In the genomic region with DNA sequence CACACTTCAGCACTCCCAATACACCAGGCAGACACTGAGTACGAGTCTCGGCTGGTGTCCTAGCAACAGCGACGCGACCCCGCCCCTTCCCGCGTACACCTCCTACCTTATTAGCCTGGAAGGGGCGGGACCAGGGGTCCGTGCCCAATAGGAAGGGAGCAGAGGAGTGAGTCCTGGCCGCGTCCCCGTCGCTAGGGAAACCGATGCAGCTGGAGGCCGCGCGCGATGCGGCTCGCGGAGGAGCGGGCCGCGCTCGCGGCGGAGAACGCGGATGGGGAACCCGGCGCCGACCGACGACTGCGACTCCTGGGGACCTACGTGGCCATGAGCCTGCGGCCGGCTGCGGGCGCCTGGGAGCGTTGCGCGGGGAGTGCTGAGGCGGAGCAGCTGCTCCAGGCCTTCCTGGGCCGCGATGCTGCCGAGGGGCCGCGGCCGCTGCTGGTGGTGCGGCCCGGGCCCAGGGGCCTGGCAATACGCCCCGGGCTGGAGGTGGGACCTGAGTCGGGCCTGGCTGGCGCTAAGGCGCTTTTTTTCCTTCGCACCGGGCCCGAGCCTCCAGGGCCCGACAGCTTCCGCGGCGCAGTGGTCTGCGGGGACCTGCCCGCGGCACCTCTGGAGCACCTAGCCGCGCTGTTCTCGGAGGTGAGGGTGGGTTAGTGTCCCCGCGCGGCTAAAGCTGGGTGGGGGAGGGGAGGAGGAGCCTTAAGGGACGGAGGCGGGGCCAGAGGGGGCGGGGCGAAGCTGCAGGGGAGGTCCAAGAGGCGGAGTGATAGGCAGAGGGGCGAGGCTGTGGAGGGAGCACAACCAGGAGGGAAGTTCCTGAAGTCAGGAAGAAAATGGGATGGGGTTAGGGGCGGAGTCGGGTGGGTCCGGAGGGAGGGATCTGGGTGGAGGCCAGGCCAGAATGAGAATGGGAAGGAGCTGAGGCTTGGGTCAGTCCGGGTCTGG, we compare ENCODE assay signal across 1 cellular context.
A peak's percentile ranks its signal among the peaks of the same experiment; 100 is the strongest.
TF ChIP-seq lines count a peak whose summit lies in the region.

A gene with protein sequence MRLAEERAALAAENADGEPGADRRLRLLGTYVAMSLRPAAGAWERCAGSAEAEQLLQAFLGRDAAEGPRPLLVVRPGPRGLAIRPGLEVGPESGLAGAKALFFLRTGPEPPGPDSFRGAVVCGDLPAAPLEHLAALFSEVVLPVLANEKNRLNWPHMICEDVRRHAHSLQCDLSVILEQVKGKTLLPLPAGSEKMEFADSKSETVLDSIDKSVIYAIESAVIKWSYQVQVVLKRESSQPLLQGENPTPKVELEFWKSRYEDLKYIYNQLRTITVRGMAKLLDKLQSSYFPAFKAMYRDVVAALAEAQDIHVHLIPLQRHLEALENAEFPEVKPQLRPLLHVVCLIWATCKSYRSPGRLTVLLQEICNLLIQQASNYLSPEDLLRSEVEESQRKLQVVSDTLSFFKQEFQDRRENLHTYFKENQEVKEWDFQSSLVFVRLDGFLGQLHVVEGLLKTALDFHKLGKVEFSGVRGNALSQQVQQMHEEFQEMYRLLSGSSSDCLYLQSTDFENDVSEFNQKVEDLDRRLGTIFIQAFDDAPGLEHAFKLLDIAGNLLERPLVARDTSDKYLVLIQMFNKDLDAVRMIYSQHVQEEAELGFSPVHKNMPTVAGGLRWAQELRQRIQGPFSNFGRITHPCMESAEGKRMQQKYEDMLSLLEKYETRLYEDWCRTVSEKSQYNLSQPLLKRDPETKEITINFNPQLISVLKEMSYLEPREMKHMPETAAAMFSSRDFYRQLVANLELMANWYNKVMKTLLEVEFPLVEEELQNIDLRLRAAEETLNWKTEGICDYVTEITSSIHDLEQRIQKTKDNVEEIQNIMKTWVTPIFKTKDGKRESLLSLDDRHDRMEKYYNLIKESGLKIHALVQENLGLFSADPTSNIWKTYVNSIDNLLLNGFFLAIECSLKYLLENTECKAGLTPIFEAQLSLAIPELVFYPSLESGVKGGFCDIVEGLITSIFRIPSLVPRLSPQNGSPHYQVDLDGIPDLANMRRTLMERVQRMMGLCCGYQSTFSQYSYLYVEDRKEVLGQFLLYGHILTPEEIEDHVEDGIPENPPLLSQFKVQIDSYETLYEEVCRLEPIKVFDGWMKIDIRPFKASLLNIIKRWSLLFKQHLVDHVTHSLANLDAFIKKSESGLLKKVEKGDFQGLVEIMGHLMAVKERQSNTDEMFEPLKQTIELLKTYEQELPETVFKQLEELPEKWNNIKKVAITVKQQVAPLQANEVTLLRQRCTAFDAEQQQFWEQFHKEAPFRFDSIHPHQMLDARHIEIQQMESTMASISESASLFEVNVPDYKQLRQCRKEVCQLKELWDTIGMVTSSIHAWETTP (N-terminal part only) (plus strand): TSS at position 197 of the 948 bp plus-strand sequence. CDS start 29 bp downstream, at position 226.

TF ChIP-seq in HepG2, 621 proteins besides CTCF, POLR2A, EP300 and RAD21 (continued from another document):
- TF ChIP-seq, protein P1, sequence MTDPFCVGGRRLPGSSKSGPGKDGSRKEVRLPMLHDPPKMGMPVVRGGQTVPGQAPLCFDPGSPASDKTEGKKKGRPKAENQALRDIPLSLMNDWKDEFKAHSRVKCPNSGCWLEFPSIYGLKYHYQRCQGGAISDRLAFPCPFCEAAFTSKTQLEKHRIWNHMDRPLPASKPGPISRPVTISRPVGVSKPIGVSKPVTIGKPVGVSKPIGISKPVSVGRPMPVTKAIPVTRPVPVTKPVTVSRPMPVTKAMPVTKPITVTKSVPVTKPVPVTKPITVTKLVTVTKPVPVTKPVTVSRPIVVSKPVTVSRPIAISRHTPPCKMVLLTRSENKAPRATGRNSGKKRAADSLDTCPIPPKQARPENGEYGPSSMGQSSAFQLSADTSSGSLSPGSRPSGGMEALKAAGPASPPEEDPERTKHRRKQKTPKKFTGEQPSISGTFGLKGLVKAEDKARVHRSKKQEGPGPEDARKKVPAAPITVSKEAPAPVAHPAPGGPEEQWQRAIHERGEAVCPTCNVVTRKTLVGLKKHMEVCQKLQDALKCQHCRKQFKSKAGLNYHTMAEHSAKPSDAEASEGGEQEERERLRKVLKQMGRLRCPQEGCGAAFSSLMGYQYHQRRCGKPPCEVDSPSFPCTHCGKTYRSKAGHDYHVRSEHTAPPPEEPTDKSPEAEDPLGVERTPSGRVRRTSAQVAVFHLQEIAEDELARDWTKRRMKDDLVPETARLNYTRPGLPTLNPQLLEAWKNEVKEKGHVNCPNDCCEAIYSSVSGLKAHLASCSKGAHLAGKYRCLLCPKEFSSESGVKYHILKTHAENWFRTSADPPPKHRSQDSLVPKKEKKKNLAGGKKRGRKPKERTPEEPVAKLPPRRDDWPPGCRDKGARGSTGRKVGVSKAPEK (CRISPR knock-in tag; IDR thresholded peaks at IDR 0.05; ENCODE audit: borderline replicate concordance), result no peak
- TF ChIP-seq ZNF615 (CRISPR knock-in tag; IDR thresholded peaks at IDR 0.05; ENCODE audit: borderline replicate concordance) (no peak), HNRNPUL1 (IDR thresholded peaks at IDR 0.05; ENCODE audit: low read depth, low read length) (no peak), ZFP41 (CRISPR knock-in tag; IDR thresholded peaks at IDR 0.05; ENCODE audit: borderline replicate concordance) (no peak), ZNF354B (CRISPR knock-in tag; IDR thresholded peaks at IDR 0.05) (no peak), BRCA1 (CRISPR knock-in tag; IDR thresholded peaks at IDR 0.05) (no peak), ZBTB8A (CRISPR knock-in tag; IDR thresholded peaks at IDR 0.05; ENCODE audit: borderline replicate concordance, low read depth) (no peak), ZBTB20 (CRISPR knock-in tag; IDR thresholded peaks at IDR 0.05; ENCODE audit: borderline replicate concordance, low read depth) (no peak), GABPB1 (CRISPR knock-in tag; IDR thresholded peaks at IDR 0.05) (0 out of 2 replicates have a peak, but pooled peaks have one; percentile 15), SMARCC2 (IDR thresholded peaks at IDR 0.05) (no peak), ZNF34 (CRISPR knock-in tag; IDR thresholded peaks at IDR 0.05; ENCODE audit: borderline replicate concordance) (no peak), ZFP36L2 (CRISPR knock-in tag; IDR thresholded peaks at IDR 0.05) (no peak), ZSCAN25 (CRISPR knock-in tag; IDR thresholded peaks at IDR 0.05) (no peak), ZNF572 (CRISPR knock-in tag; IDR thresholded peaks at IDR 0.05) (no peak)
- TF ChIP-seq, protein P2, sequence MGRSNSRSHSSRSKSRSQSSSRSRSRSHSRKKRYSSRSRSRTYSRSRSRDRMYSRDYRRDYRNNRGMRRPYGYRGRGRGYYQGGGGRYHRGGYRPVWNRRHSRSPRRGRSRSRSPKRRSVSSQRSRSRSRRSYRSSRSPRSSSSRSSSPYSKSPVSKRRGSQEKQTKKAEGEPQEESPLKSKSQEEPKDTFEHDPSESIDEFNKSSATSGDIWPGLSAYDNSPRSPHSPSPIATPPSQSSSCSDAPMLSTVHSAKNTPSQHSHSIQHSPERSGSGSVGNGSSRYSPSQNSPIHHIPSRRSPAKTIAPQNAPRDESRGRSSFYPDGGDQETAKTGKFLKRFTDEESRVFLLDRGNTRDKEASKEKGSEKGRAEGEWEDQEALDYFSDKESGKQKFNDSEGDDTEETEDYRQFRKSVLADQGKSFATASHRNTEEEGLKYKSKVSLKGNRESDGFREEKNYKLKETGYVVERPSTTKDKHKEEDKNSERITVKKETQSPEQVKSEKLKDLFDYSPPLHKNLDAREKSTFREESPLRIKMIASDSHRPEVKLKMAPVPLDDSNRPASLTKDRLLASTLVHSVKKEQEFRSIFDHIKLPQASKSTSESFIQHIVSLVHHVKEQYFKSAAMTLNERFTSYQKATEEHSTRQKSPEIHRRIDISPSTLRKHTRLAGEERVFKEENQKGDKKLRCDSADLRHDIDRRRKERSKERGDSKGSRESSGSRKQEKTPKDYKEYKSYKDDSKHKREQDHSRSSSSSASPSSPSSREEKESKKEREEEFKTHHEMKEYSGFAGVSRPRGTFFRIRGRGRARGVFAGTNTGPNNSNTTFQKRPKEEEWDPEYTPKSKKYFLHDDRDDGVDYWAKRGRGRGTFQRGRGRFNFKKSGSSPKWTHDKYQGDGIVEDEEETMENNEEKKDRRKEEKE (IDR thresholded peaks at IDR 0.05), result no peak
- TF ChIP-seq, protein P3, sequence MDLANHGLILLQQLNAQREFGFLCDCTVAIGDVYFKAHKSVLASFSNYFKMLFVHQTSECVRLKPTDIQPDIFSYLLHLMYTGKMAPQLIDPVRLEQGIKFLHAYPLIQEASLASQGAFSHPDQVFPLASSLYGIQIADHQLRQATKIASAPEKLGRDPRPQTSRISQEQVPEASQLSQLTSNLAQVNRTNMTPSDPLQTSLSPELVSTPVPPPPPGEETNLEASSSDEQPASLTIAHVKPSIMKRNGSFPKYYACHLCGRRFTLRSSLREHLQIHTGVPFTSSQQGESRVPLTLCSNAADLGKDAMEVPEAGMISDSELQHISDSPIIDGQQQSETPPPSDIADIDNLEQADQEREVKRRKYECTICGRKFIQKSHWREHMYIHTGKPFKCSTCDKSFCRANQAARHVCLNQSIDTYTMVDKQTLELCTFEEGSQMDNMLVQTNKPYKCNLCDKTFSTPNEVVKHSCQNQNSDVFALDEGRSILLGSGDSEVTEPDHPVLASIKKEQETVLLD (CRISPR knock-in tag; IDR thresholded peaks at IDR 0.05; ENCODE audit: low read depth), result no peak
- TF ChIP-seq, protein P4, sequence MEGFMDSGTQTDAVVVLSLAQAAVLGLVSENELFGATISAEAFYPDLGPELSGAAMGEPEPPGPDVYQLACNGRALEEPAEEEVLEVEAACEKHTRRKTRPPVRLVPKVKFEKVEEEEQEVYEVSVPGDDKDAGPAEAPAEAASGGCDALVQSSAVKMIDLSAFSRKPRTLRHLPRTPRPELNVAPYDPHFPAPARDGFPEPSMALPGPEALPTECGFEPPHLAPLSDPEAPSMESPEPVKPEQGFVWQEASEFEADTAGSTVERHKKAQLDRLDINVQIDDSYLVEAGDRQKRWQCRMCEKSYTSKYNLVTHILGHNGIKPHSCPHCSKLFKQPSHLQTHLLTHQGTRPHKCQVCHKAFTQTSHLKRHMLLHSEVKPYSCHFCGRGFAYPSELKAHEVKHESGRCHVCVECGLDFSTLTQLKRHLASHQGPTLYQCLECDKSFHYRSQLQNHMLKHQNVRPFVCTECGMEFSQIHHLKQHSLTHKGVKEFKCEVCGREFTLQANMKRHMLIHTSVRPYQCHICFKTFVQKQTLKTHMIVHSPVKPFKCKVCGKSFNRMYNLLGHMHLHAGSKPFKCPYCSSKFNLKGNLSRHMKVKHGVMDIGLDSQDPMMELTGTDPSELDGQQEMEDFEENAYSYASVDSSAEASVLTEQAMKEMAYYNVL (CRISPR knock-in tag; IDR thresholded peaks at IDR 0.05; ENCODE audit: borderline replicate concordance), result no peak
TF ChIP-seq in HepG2: peak in this region for 15.
